In the genomic region with DNA sequence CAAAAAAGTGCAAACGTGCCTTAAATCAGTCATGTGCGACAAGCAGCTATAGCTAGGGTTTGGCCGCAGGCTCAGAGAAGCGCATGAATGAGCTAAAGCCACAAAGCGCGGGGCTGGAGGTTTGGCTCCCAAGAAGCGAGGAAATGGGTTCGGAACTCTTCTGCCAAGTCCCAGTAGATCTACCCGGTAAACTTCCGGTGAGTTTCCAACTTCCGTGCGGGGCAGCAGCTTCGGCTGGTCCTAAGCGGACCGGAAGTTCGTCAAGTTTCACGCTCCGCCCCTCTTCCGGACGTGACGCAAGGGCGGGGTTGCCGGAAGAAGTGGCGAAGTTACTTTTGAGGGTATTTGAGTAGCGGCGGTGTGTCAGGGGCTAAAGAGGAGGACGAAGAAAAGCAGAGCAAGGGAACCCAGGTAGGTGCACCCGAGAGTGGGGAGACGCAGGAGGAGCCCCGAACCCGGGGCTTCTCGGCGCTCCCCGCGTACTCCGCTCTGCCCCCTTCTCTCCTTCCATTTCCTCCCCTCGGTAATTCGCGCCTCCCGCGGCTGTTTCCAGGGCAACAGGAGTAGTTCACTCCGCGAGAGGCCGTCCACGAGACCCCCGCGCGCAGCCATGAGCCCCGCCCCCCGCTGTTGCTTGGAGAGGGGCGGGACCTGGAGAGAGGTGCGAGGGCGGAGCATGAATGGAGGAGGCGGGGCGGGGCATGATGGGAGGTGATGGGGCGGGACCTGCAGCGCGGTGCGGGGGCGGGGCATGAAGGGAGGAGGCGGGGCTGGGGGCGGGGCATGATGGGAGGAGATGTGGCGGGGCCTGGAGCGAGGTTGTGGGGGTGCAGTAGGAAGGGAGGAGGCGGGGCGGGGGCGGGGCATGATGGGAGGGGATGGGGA, we compare ENCODE assay signal across 1 cellular context.
TF ChIP-seq lines count a peak whose summit lies in the region.

A gene (plus strand): TSS at position 292 of the 885 bp plus-strand sequence. CDS start 1,149 bp downstream, outside the sequence.

TF ChIP-seq in GM23338, 12 proteins besides CTCF, POLR2A, EP300 and RAD21 (continued from another document):
- TF ChIP-seq, protein P1, sequence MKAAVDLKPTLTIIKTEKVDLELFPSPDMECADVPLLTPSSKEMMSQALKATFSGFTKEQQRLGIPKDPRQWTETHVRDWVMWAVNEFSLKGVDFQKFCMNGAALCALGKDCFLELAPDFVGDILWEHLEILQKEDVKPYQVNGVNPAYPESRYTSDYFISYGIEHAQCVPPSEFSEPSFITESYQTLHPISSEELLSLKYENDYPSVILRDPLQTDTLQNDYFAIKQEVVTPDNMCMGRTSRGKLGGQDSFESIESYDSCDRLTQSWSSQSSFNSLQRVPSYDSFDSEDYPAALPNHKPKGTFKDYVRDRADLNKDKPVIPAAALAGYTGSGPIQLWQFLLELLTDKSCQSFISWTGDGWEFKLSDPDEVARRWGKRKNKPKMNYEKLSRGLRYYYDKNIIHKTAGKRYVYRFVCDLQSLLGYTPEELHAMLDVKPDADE (IDR thresholded peaks at IDR 0.05): peak; percentile 89
- TF ChIP-seq POLR2AphosphoS5 (IDR thresholded peaks at IDR 0.05; ENCODE audit: low read depth): peak; percentile 63
